8 cellular contexts compared by ENCODE assay signal in the genomic region with DNA sequence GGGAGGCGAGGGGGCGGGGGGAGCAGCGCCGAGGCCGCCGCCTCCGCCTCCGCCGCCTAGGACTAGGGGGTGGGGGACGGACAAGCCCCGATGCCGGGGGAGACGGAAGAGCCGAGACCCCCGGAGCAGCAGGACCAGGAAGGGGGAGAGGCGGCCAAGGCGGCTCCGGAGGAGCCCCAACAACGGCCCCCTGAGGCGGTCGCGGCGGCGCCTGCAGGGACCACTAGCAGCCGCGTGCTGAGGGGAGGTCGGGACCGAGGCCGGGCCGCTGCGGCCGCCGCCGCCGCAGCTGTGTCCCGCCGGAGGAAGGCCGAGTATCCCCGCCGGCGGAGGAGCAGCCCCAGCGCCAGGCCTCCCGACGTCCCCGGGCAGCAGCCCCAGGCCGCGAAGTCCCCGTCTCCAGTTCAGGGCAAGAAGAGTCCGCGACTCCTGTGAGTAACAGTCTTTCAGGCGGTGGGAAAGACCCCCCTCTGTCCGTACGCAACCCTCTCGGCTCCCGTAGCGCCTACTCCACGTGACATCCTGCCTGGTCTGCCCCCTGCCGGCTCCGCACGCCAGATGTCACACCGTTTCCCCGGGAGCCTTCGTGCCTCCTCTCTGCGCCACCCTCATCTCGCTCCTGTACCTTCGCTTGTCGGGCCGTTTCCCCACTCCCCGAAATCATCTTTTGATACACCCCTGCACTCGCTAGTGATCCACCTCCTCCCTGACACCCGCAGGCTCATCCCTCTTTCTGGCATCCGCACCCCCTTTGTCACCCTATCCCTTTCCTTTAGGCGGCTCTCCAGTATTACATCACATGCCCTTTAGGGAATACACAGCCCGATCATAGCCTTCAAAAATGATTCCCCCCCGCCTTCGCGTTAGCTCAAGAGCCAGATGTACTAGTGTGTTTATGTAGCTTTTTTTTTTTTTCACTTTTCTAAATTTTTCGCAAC. TPM values are rescaled to one million over a fixed set of nuclear protein-coding genes. Genes with fewer than 3 reads are reported as not detected.
A peak's percentile ranks its signal among the peaks of the same experiment; 100 is the strongest.
DNase-seq lines count a peak whose midpoint lies in the region; ATAC-seq and TF ChIP-seq lines count a peak whose summit lies in the region.

No MANE protein-coding gene starts in this region.

- H3K9me3 ChIP-seq in IMR-90 (ENCODE audit: control insufficient read depth, insufficient read depth, low read length) = no peaks in the 10 kb centered on the region
- H3K9me3 ChIP-seq in OCI-LY3 (ENCODE audit: insufficient read depth, low read length) = no peaks in the 10 kb centered on the region

- H3K18ac ChIP-seq in IMR-90 (ENCODE audit: low read depth, low read length) = peak overlapping the region; percentile 55

- peak overlapping the region; percentile 74 for H3K4me3 ChIP-seq in IMR-90 (ENCODE audit: insufficient read depth, low read depth, low read length)
- peak overlapping the region; percentile 85 for H3K4me3 ChIP-seq in OCI-LY3 (ENCODE audit: low read length)
- peak overlapping the region; percentile 69 for H3K4me3 ChIP-seq in epithelial cell of proximal tubule (ENCODE audit: low read depth, low read length)

- intact Hi-C loops in IMR-90 (cut with micrococcal nuclease) = loop anchor here (2.0 to 10.0 kb wide), 4 partner anchors 15 to 975 kb away; partner anchors contain the start of gene FAM111A

- H3K23ac ChIP-seq in IMR-90 (ENCODE audit: low read depth, low read length) = peak overlapping the region; percentile 100

- peak overlapping the region; percentile 93 for H3K9ac ChIP-seq in IMR-90 (ENCODE audit: low read depth, low read length)
- peak overlapping the region; percentile 98 for H3K9ac ChIP-seq in OCI-LY3 (ENCODE audit: low read length)

- DNase-seq in DMS 273 treated with DMSO at 0.1 percent for 48 hours (lab: John Stamatoyannopoulos, UW) (peak; percentile 69), IMR-90 (peak; percentile 91), activated T-cell treated with anti-CD3 and anti-CD28 coated beads for 4 hours (peak; percentile 91), epithelial cell of proximal tubule (ENCODE audit: low read depth) (no peak), mucosa of gallbladder (ENCODE audit: low spot score) (peak; percentile 93)
- peak; percentile 88 for DNase-seq in stimulated activated CD8-positive, alpha-beta memory T cell treated with anti-CD3 and anti-CD28 coated beads, Interleukin-4, amount 100 ng/mL, for 24 hours (ENCODE audit: low read depth)

- in situ Hi-C loops in IMR-90 (cut with MboI; ENCODE audit: low sequenced_read_pairs) = loop anchor here (5.0 to 25.0 kb wide), 3 partner anchors 48 to 983 kb away; no protein-coding TSS in a partner anchor

- no peaks in the 10 kb centered on the region for H3K27me3 ChIP-seq in IMR-90 (ENCODE audit: control insufficient read depth, insufficient read depth, low read length)
- H3K27me3 ChIP-seq in OCI-LY3 (ENCODE audit: low read depth, low read length) = no peaks in the 10 kb centered on the region

- peak overlapping the region; percentile 82 for H2BK5ac ChIP-seq in IMR-90 (ENCODE audit: low read depth, low read length, poor library complexity, severe bottlenecking)

- dilution Hi-C loops in IMR-90 (cut with HindIII; ENCODE audit: low sequenced_read_pairs, unreplicated experiment) = no loop called here

- H2BK20ac ChIP-seq in IMR-90 (ENCODE audit: low read depth, low read length) = peak overlapping the region; percentile 78; the same call in 1 of the 2 replicates

- POLR2A ChIA-PET in IMR-90 (lab: Charles Lee; ENCODE audit: unreplicated experiment) = no interaction called here

- H4K20me1 ChIP-seq in IMR-90 (ENCODE audit: insufficient read depth, low read length) (peaks cover 9% of the 10 kb centered on the region), OCI-LY3 (ENCODE audit: insufficient read depth, low read length) (peaks cover 47% of the 10 kb centered on the region)

- H3K9me1 ChIP-seq in IMR-90 (ENCODE audit: insufficient read depth, low read length) = peaks cover 5% of the 10 kb centered on the region; the same call in 1 of the 2 replicates

- H4K8ac ChIP-seq in IMR-90 (ENCODE audit: low read depth in 2 of 2, low read length in 2 of 2) = peak overlapping the region; percentile 14 to 90; a peak in 3 of 4 replicates

- no peaks in the 10 kb centered on the region for H3K36me3 ChIP-seq in IMR-90 (ENCODE audit: control insufficient read depth, insufficient read depth, low read length)
- peaks cover 9% of the 10 kb centered on the region for H3K36me3 ChIP-seq in OCI-LY3 (replicated peaks; ENCODE audit: low read depth, low read length)

- peak overlapping the region; percentile 94 for H2AFZ ChIP-seq in IMR-90 (replicated peaks; ENCODE audit: low read length, poor library complexity)
- H2AFZ ChIP-seq in OCI-LY3 (ENCODE audit: low read depth, low read length) = no peak overlapping the region

- peak overlapping the region; percentile 67; the same call in 1 of the 3 replicates for H2BK15ac ChIP-seq in IMR-90 (ENCODE audit: low read depth, low read length)

- H3K14ac ChIP-seq in IMR-90 (replicated peaks; ENCODE audit: low read depth, low read length) = peak overlapping the region; percentile 98

- H4K91ac ChIP-seq in IMR-90 (ENCODE audit: insufficient read depth, low read depth, low read length) = peak overlapping the region; percentile 73

- H4K5ac ChIP-seq in IMR-90 (ENCODE audit: low read depth, low read length) = peak overlapping the region; percentile 51

- CTCF ChIA-PET in IMR-90 (lab: Yijun Ruan, JAX) = interaction anchor here (1.3 kb wide), 1 partner anchor 12 kb away, joined by 4 read pairs; no protein-coding TSS in a partner anchor

- peak overlapping the region; percentile 96 for H3K4ac ChIP-seq in IMR-90 (ENCODE audit: low read depth, low read length)

- TF ChIP-seq RAD21 in IMR-90 (IDR thresholded peaks at IDR 0.05; ENCODE audit: low read length) = peak; percentile 34

- peaks cover 8% of the 10 kb centered on the region for H3K4me1 ChIP-seq in IMR-90 (ENCODE audit: control insufficient read depth, insufficient read depth, low read length)
- H3K4me1 ChIP-seq in OCI-LY3 (ENCODE audit: low read length) = peaks cover 55% of the 10 kb centered on the region

- ATAC-seq in GM21528 (IDR thresholded peaks at IDR 0.05; ENCODE audit: low FRiP score, unreplicated experiment) (peak; percentile 52), IMR-90 (ENCODE audit: low read depth) (peak; percentile 24)

- peaks cover 8 to 26% of the 10 kb centered on the region in 2 experiments; a peak in 3 of 4 replicates for H3K79me1 ChIP-seq in IMR-90 (ENCODE audit: low read depth in 1 of 2, low read length in 2 of 2)

- H3K27ac ChIP-seq in IMR-90 (ENCODE audit: insufficient read depth, low read length) = peak overlapping the region; percentile 83
- H3K27ac ChIP-seq in OCI-LY3 (ENCODE audit: low read length) = peak overlapping the region; percentile 87

- peak overlapping the region; percentile 74 for H3K4me2 ChIP-seq in IMR-90 (ENCODE audit: low read depth, low read length)
- H3K4me2 ChIP-seq in OCI-LY3 (ENCODE audit: low read length) = peak overlapping the region; percentile 80

- peak overlapping the region; percentile 96 for H2AK9ac ChIP-seq in IMR-90 (replicated peaks; ENCODE audit: low read depth, low read length, poor library complexity)

- TSS peak; percentile 44 for BruUV-seq in IMR-90 (replicated peaks; lab: Mats Ljungman, UMichigan)

- peak overlapping the region; percentile 96 for H3K56ac ChIP-seq in IMR-90 (ENCODE audit: extremely low read depth, insufficient read depth, low read length)

- TF ChIP-seq CTCF in IMR-90 (conservative IDR thresholded peaks at IDR 0.05; ENCODE audit: low read depth, low read length) (peak; percentile 84), OCI-LY3 (IDR thresholded peaks at IDR 0.05; ENCODE audit: low read depth, low read length) (peak; percentile 67), epithelial cell of proximal tubule (conservative IDR thresholded peaks at IDR 0.05; ENCODE audit: low read depth, low read length) (peak; percentile 77)

- peak overlapping the region; percentile 88; the same call in 1 of the 2 replicates for H2BK120ac ChIP-seq in IMR-90 (ENCODE audit: low read depth, low read length)

- peaks cover 77% of the 10 kb centered on the region for H3K79me2 ChIP-seq in OCI-LY3 (ENCODE audit: low read length)

- TF ChIP-seq POLR2A in IMR-90 (IDR thresholded peaks at IDR 0.05; ENCODE audit: low read depth, low read length) = peak; percentile 77

- H2AK5ac ChIP-seq in IMR-90 (ENCODE audit: low read depth, low read length) = peak overlapping the region; percentile 97

- 0% methylated on average over 35 of the region's 78 CpGs; no CpG with 5 or more reads in 1 of the 2 experiments for WGBS in IMR-90 (ENCODE audit: extremely low coverage in 2 of 2, insufficient read length in 1 of 2), 2 experiments

TF ChIP-seq in IMR-90, 13 proteins besides CTCF, POLR2A, EP300 and RAD21 (continues in another document):
- TF ChIP-seq FOS (IDR thresholded peaks at IDR 0.05; ENCODE audit: low read depth, low read length) = peak; percentile 27; the same call in 1 of the 2 replicates
- peak; percentile 46 for TF ChIP-seq RCOR1 (IDR thresholded peaks at IDR 0.05; ENCODE audit: insufficient replicate concordance, low read length)
- TF ChIP-seq CEBPB (IDR thresholded peaks at IDR 0.05; ENCODE audit: low read depth, low read length) = peak; percentile 81
- TF ChIP-seq MXI1 (IDR thresholded peaks at IDR 0.05; ENCODE audit: borderline replicate concordance, low read depth, low read length) = peak; percentile 85; the same call in 1 of the 2 replicates
- peak; percentile 92 for TF ChIP-seq MAZ (IDR thresholded peaks at IDR 0.05; ENCODE audit: borderline replicate concordance, low read depth, low read length)
- peak; percentile 84 for TF ChIP-seq BHLHE40 (IDR thresholded peaks at IDR 0.05; ENCODE audit: low read depth, low read length)

RNA-seq across cellular contexts. Expression of gene ZFP91, which starts 0.6 kb away (rescaled TPM):
- total RNA-seq in IMR-90 (2012; rRNA removed) = 25.3 and 43.0 TPM in 2 replicates
- 18.1 and 20.7 TPM in 2 replicates for polyA plus RNA-seq in IMR-90 (2012; rRNA removed)
- 3.4 and 5.3 TPM in 2 replicates for polyA plus RNA-seq in IMR-90 (2012; cell fraction: cytosol; rRNA removed)
- polyA plus RNA-seq in IMR-90 (2012; cell fraction: nucleus; rRNA removed; ENCODE audit: low replicate concordance) = 2.9 and 18.9 TPM in 2 replicates
- 25.8 and 31.8 TPM in 2 replicates for total RNA-seq in epithelial cell of proximal tubule
- 46.9 TPM for total RNA-seq in mucosa of gallbladder

RNA-seq across cellular contexts. Expression of gene LPXN, which starts 3.8 kb away (rescaled TPM):
- total RNA-seq in IMR-90 (2012; rRNA removed) = 11.9 and 13.4 TPM in 2 replicates
- polyA plus RNA-seq in IMR-90 (2012; rRNA removed) = 15.2 and 15.7 TPM in 2 replicates
- 6.9 and 10.3 TPM in 2 replicates for polyA plus RNA-seq in IMR-90 (2012; cell fraction: cytosol; rRNA removed)
- polyA plus RNA-seq in IMR-90 (2012; cell fraction: nucleus; rRNA removed; ENCODE audit: low replicate concordance) = 8.6 and 12.5 TPM in 2 replicates
- 0.94 and 1.4 TPM in 2 replicates for total RNA-seq in epithelial cell of proximal tubule
- 11.8 TPM for total RNA-seq in mucosa of gallbladder

RNA-seq across cellular contexts. Expression of gene CNTF, which starts 43.0 kb away (rescaled TPM):
- total RNA-seq in IMR-90 (2012; rRNA removed) = 2.3 and 3.3 TPM in 2 replicates
- polyA plus RNA-seq in IMR-90 (2012; rRNA removed) = 1.1 and 1.2 TPM in 2 replicates
- 0.08 and 0.39 TPM in 2 replicates for polyA plus RNA-seq in IMR-90 (2012; cell fraction: cytosol; rRNA removed)
- polyA plus RNA-seq in IMR-90 (2012; cell fraction: nucleus; rRNA removed; ENCODE audit: low replicate concordance) = 0.91 and 5.2 TPM in 2 replicates
- 0.29 and 1.2 TPM in 2 replicates for total RNA-seq in epithelial cell of proximal tubule
- total RNA-seq in mucosa of gallbladder = 0.60 TPM
